13 cellular contexts compared by ENCODE assay signal in the genomic region with DNA sequence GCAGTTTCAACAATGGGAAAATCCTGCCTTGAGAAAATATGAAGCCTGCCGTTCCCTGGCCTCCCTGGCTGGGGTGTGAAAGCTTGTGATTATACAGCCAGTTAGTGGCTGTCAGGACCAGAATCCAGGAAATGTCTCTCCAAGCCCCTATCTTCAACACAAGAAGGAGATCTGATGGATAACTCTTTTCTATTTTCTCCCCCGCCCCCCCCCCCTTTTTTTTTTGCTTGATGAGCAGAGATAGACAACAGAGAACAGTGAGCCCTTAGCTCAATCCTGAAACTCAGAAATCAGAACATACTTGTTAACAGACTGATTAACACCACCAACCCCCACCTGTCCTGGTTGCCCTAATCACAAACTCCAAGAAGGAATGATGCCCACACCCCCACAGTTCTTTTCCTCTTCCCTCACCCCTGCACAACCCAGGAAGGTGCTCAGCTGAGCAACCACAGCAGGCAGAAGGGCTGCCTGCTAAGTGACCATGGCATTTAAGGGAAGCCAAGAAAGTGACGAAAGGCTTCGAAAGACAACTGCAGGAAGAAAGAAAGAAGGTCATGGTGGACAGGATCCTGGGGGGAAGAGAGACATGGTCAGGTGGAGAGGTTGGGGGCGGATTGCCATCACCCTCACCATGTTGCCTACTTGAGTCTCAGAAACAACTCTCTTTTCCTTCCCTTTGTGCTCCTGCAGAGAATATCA. TPM values are rescaled to one million over a fixed set of nuclear protein-coding genes. Genes with fewer than 3 reads are reported as not detected.
DNase-seq lines count a peak whose midpoint lies in the region; ATAC-seq, FAIRE-seq and TF ChIP-seq lines count a peak whose summit lies in the region.
"Had no signal": no experiment of that assay in that cellular context is flagged by ENCODE, and none has a peak within 500 bp of the region (broad histone marks: within the 10 kb centered on the region; RNA-seq: fewer than 3 reads in every experiment).

No MANE protein-coding gene starts in this region.

- no peaks in the 10 kb centered on the region for H3K9me3 ChIP-seq in CD4-positive, CD25-positive, alpha-beta regulatory T cell (ENCODE audit: control insufficient read depth in 2 of 2, low read length in 2 of 2)
- H3K9me3 ChIP-seq: gastrocnemius medialis, testis had no signal

- H3K27me3 Mint-ChIP-seq in CD4-positive, CD25-positive, alpha-beta regulatory T cell: peaks cover 6% of the 10 kb centered on the region
- H3K27me3 Mint-ChIP-seq in activated T-helper 2 cell treated with anti-CD3 and anti-CD28 coated beads, Interferon-gamma antibody, Interleukin-2, Interleukin-4, amounts not matched to agents 10 μg/mL and 5 μg/mL and 100 μg/mL, durations not matched to agents 14 hours and 24 hours and 36 hours (ENCODE audit: low read depth): no peaks in the 10 kb centered on the region
- peaks cover 0 to 3% (median 0%) of the 10 kb centered on the region in 5 donors for H3K27me3 Mint-ChIP-seq in naive thymus-derived CD8-positive, alpha-beta T cell
- H3K27me3 Mint-ChIP-seq in glutamatergic neuron (ENCODE audit: unreplicated experiment): peaks cover 1% of the 10 kb centered on the region

- H3K4me1 Mint-ChIP-seq in CD4-positive, CD25-positive, alpha-beta regulatory T cell: peaks cover 28 to 94% (median 62%) of the 10 kb centered on the region in 4 donors
- H3K4me1 Mint-ChIP-seq in activated T-helper 2 cell treated with anti-CD3 and anti-CD28 coated beads, Interferon-gamma antibody, Interleukin-2, Interleukin-4, amounts not matched to agents 10 μg/mL and 5 μg/mL and 100 μg/mL, durations not matched to agents 14 hours and 24 hours and 36 hours (ENCODE audit: low read depth): peaks cover 76% of the 10 kb centered on the region
- peaks cover 54 to 94% (median 89%) of the 10 kb centered on the region in 4 donors for H3K4me1 Mint-ChIP-seq in naive thymus-derived CD8-positive, alpha-beta T cell
- H3K4me1 Mint-ChIP-seq in glutamatergic neuron (ENCODE audit: low read depth, unreplicated experiment): no peaks in the 10 kb centered on the region

- ATAC-seq in CD4-positive, CD25-positive, alpha-beta regulatory T cell (ENCODE audit: low read depth in 2 of 2): no peak
- no peak for ATAC-seq in naive thymus-derived CD8-positive, alpha-beta T cell
- ATAC-seq: gastrocnemius medialis, PC-3 had no signal

- no peak for DNase-seq in CD4-positive, CD25-positive, alpha-beta regulatory T cell
- no peak for DNase-seq in GM12892 (ENCODE audit: insufficient read length)
- DNase-seq in activated T-helper 2 cell treated with anti-CD3 and anti-CD28 coated beads, Interferon-gamma antibody, Interleukin-2, Interleukin-4, amounts not matched to agents 10 μg/mL and 5 μg/mL and 100 μg/mL, durations not matched to agents 14 hours and 24 hours and 36 hours (ENCODE audit: low spot score): no peak
- no peak for DNase-seq in naive thymus-derived CD8-positive, alpha-beta T cell
- no peak for DNase-seq in glutamatergic neuron
- DNase-seq in Kasumi-1 (lab: John Stamatoyannopoulos, UW): no peak
- DNase-seq in NCI-H1105 (lab: John Stamatoyannopoulos, UW): no peak
- DNase-seq in NAMALWA (ENCODE audit: low spot score): no peak
- DNase-seq: Calu3, gastrocnemius medialis, NCI-H2171, PC-3, testis had no signal

- H3K9me3 Mint-ChIP-seq in CD4-positive, CD25-positive, alpha-beta regulatory T cell: peaks cover 0 to 4% (median 0%) of the 10 kb centered on the region in 7 donors
- no peaks in the 10 kb centered on the region for H3K9me3 Mint-ChIP-seq in activated T-helper 2 cell treated with anti-CD3 and anti-CD28 coated beads, Interferon-gamma antibody, Interleukin-2, Interleukin-4, amounts not matched to agents 10 μg/mL and 5 μg/mL and 100 μg/mL, durations not matched to agents 14 hours and 24 hours and 36 hours
- peaks cover 0 to 3% (median 0%) of the 10 kb centered on the region in 9 donors for H3K9me3 Mint-ChIP-seq in naive thymus-derived CD8-positive, alpha-beta T cell
- H3K9me3 Mint-ChIP-seq in glutamatergic neuron (ENCODE audit: unreplicated experiment): no peaks in the 10 kb centered on the region

- TF ChIP-seq CTCF in glutamatergic neuron (IDR thresholded peaks at IDR 0.05; ENCODE audit: partially characterized antibody, unreplicated experiment): no peak

- H3K4me1 ChIP-seq in CD4-positive, CD25-positive, alpha-beta regulatory T cell (ENCODE audit: control insufficient read depth, insufficient read depth, low read length, poor library complexity, severe bottlenecking): peaks cover 53% of the 10 kb centered on the region
- H3K4me1 ChIP-seq: gastrocnemius medialis, testis had no signal

- peak overlapping the region; percentile 68 to 91 (median 77) for H3K4me3 Mint-ChIP-seq in CD4-positive, CD25-positive, alpha-beta regulatory T cell
- peak overlapping the region; percentile 7 for H3K4me3 Mint-ChIP-seq in activated T-helper 2 cell treated with anti-CD3 and anti-CD28 coated beads, Interferon-gamma antibody, Interleukin-2, Interleukin-4, amounts not matched to agents 10 μg/mL and 5 μg/mL and 100 μg/mL, durations not matched to agents 14 hours and 24 hours and 36 hours (ENCODE audit: low read depth)
- H3K4me3 Mint-ChIP-seq in naive thymus-derived CD8-positive, alpha-beta T cell: peak overlapping the region in 9 of 10 donors; percentile 44 to 95 (median 81)
- H3K4me3 Mint-ChIP-seq in glutamatergic neuron (ENCODE audit: unreplicated experiment): no peak overlapping the region

- FAIRE-seq in GM12892 (lab: Jason Lieb, UNC): peak; percentile 30

- H3K36me3 ChIP-seq in CD4-positive, CD25-positive, alpha-beta regulatory T cell (ENCODE audit: control insufficient read depth, insufficient read depth, low read length): no peaks in the 10 kb centered on the region
- H3K36me3 ChIP-seq: gastrocnemius medialis had no signal

- POLR2A ChIA-PET in naive thymus-derived CD8-positive, alpha-beta T cell (lab: Charles Lee): interaction anchor here (0.6 to 23.4 kb wide), 3 partner anchors 9 to 17 kb away, joined by 3 to 1200 read pairs (median 3); partner anchors contain the start of gene DENND2D

- H3K36me3 Mint-ChIP-seq in CD4-positive, CD25-positive, alpha-beta regulatory T cell: no peaks in the 10 kb centered on the region
- no peaks in the 10 kb centered on the region for H3K36me3 Mint-ChIP-seq in activated T-helper 2 cell treated with anti-CD3 and anti-CD28 coated beads, Interferon-gamma antibody, Interleukin-2, Interleukin-4, amounts not matched to agents 10 μg/mL and 5 μg/mL and 100 μg/mL, durations not matched to agents 14 hours and 24 hours and 36 hours (ENCODE audit: low read depth)
- H3K36me3 Mint-ChIP-seq in naive thymus-derived CD8-positive, alpha-beta T cell: no peaks in the 10 kb centered on the region
- H3K36me3 Mint-ChIP-seq in glutamatergic neuron (ENCODE audit: unreplicated experiment): no peaks in the 10 kb centered on the region

- no peak for TF ChIP-seq POLR2A in GM12892 (IDR thresholded peaks at IDR 0.05; ENCODE audit: low read depth, low read length)

- H3K27ac ChIP-seq in CD4-positive, CD25-positive, alpha-beta regulatory T cell (ENCODE audit: insufficient read depth, low read length, poor library complexity, severe bottlenecking): no peak overlapping the region
- H3K27ac ChIP-seq: gastrocnemius medialis, testis had no signal

- H3K4me3 ChIP-seq in CD4-positive, CD25-positive, alpha-beta regulatory T cell (ENCODE audit: low read depth, low read length): peak overlapping the region; percentile 34
- H3K4me3 ChIP-seq: gastrocnemius medialis, testis had no signal

- H3K27me3 ChIP-seq in CD4-positive, CD25-positive, alpha-beta regulatory T cell (ENCODE audit: control insufficient read depth, insufficient read depth, low read length): no peaks in the 10 kb centered on the region
- H3K27me3 ChIP-seq: testis had no signal

- intact Hi-C loops in activated T-helper 2 cell treated with anti-CD3 and anti-CD28 coated beads, Interferon-gamma antibody, Interleukin-2, Interleukin-4, amounts not matched to agents 10 μg/mL and 5 μg/mL and 100 μg/mL, durations not matched to agents 14 hours and 24 hours and 36 hours (cut with micrococcal nuclease): no loop called here

- peak overlapping the region; percentile 91 to 98 (median 93) for H3K27ac Mint-ChIP-seq in CD4-positive, CD25-positive, alpha-beta regulatory T cell
- H3K27ac Mint-ChIP-seq in activated T-helper 2 cell treated with anti-CD3 and anti-CD28 coated beads, Interferon-gamma antibody, Interleukin-2, Interleukin-4, amounts not matched to agents 10 μg/mL and 5 μg/mL and 100 μg/mL, durations not matched to agents 14 hours and 24 hours and 36 hours: peak overlapping the region; percentile 4
- H3K27ac Mint-ChIP-seq in naive thymus-derived CD8-positive, alpha-beta T cell: peak overlapping the region; percentile 76 to 99 (median 96)
- H3K27ac Mint-ChIP-seq in glutamatergic neuron (ENCODE audit: unreplicated experiment): no peak overlapping the region

RNA-seq across cellular contexts. Expression of gene DENND2D, which starts 12.3 kb away (rescaled TPM):
- 83.8 TPM for total RNA-seq in CD4-positive, CD25-positive, alpha-beta regulatory T cell
- 100 to 1,000 TPM in 3 of 4 donors, 10 to 100 TPM in 1; 85.6 to 196 (median 119) TPM for polyA plus RNA-seq in CD4-positive, CD25-positive, alpha-beta regulatory T cell
- polyA plus RNA-seq in GM12892 (2012; ENCODE audit: missing spikeins): 46.1 TPM
- 139 and 143 TPM in 2 replicates for total RNA-seq in activated T-helper 2 cell treated with anti-CD3 and anti-CD28 coated beads, Interferon-gamma antibody, Interleukin-2, Interleukin-4, amounts not matched to agents 10 μg/mL and 5 μg/mL and 100 μg/mL, durations not matched to agents 14 hours and 24 hours and 36 hours
- 100 to 1,000 TPM; 274 to 289 TPM for total RNA-seq in naive thymus-derived CD8-positive, alpha-beta T cell
- 100 to 1,000 TPM; 161 to 395 (median 225) TPM for polyA plus RNA-seq in naive thymus-derived CD8-positive, alpha-beta T cell
- total RNA-seq in glutamatergic neuron (ENCODE audit: unreplicated experiment): not detected

RNA-seq across cellular contexts. Expression of gene CHI3L2, which starts 14.7 kb away (rescaled TPM):
- total RNA-seq in CD4-positive, CD25-positive, alpha-beta regulatory T cell: 5.0 TPM
- polyA plus RNA-seq in CD4-positive, CD25-positive, alpha-beta regulatory T cell: 10 to 100 TPM in 2 of 4 donors, 1 to 10 TPM in 2; 7.6 to 15.8 (median 12.5) TPM
- polyA plus RNA-seq in GM12892 (2012; ENCODE audit: missing spikeins): 2.4 TPM
- total RNA-seq in activated T-helper 2 cell treated with anti-CD3 and anti-CD28 coated beads, Interferon-gamma antibody, Interleukin-2, Interleukin-4, amounts not matched to agents 10 μg/mL and 5 μg/mL and 100 μg/mL, durations not matched to agents 14 hours and 24 hours and 36 hours: 1.3 and 1.8 TPM in 2 replicates
- 1 to 10 TPM; 5.7 to 6.5 TPM for total RNA-seq in naive thymus-derived CD8-positive, alpha-beta T cell
- 10 to 100 TPM; 45.4 to 69.0 (median 48.6) TPM for polyA plus RNA-seq in naive thymus-derived CD8-positive, alpha-beta T cell
- total RNA-seq in glutamatergic neuron (ENCODE audit: unreplicated experiment): not detected

Comparison
In these comparisons a context has a peak if more than half of its experiments do, and no peak if none do; other contexts are left out.
1. RNA of gene DENND2D, which starts 12.3 kb away (total RNA-seq): 274 to 289 TPM in naive thymus-derived CD8-positive, alpha-beta T cell, 139 to 143 TPM in activated T-helper 2 cell treated with anti-CD3 and anti-CD28 coated beads, Interferon-gamma antibody, Interleukin-2, Interleukin-4, amounts not matched to agents 10 μg/mL and 5 μg/mL and 100 μg/mL, durations not matched to agents 14 hours and 24 hours and 36 hours and 83.8 TPM in CD4-positive, CD25-positive, alpha-beta regulatory T cell (single experiment); not detected in glutamatergic neuron (single experiment); every median in the first group is over 10 times any median in the second.